ENCODE assay signal across 8 cellular contexts in genomic region chr15:91853501-91853967, GRCh38. TPM values are rescaled to one million over a fixed set of nuclear protein-coding genes. Genes with fewer than 3 reads are reported as not detected.
DNase-seq lines count a peak whose midpoint lies in the region; ATAC-seq and TF ChIP-seq lines count a peak whose summit lies in the region.

TSS of gene SLCO3A1 (plus strand) at chr15:91853708.

- H3K9me3 ChIP-seq in tibial artery: no peaks in the 10 kb centered on the region

- H3K4me3 ChIP-seq in AG09309 (ENCODE audit: control insufficient read depth, low read depth, low read length) (peak within 1 kb of the TSS; percentile 56), tibial artery (peak within 1 kb of the TSS; percentile 83 to 84)

- no peaks in the 10 kb centered on the region for H3K36me3 ChIP-seq in tibial artery

- DNase-seq in AG09309 (ENCODE audit: low read depth) (no peak), RKO (ENCODE audit: low spot score) (peak; percentile 51), globus pallidus (ENCODE audit: low spot score) (peak; percentile 80), omental fat pad (ENCODE audit: low spot score) (no peak), tibial artery (peak; percentile 78 to 87)
- peak in 3 of 4 experiments; percentile 42 to 65 (median 54) for DNase-seq in activated naive CD4-positive, alpha-beta T cell (lab: John Stamatoyannopoulos, UW)

- H3K27ac ChIP-seq in tibial artery: peak within 1 kb of the TSS; percentile 78 to 84

- H3K4me1 ChIP-seq in tibial artery: peaks cover 0 to 41% (median 22%) of the 10 kb centered on the region in 4 donors

- TF ChIP-seq CTCF in AG09309 (IDR thresholded peaks at IDR 0.05; ENCODE audit: control insufficient read depth, insufficient read depth, low read depth, low read length, missing control alignments) (no peak), omental fat pad (IDR thresholded peaks at IDR 0.05) (no peak), tibial artery (IDR thresholded peaks at IDR 0.05) (no peak)

- H3K27me3 ChIP-seq in tibial artery: no peaks in the 10 kb centered on the region

- intact Hi-C loops in tibial artery (cut with DNase I; ENCODE audit: low total_unique reads): loop anchor here (5.0 kb wide), 1 partner anchor 224 kb away; no protein-coding TSS in a partner anchor

- ATAC-seq in GM19043 (IDR thresholded peaks at IDR 0.05; ENCODE audit: low read depth, unreplicated experiment) (peak; percentile 10), HG03354 (IDR thresholded peaks at IDR 0.05; ENCODE audit: poor library complexity, severe bottlenecking, unreplicated experiment) (peak; percentile 22), omental fat pad (ENCODE audit: low FRiP score) (peak; percentile 63)

RNA-seq across cellular contexts. Expression of gene SLCO3A1, which starts in this region (rescaled TPM):
- total RNA-seq in omental fat pad: 10 to 100 TPM; 12.3 to 21.8 (median 14.8) TPM

Comparison
In these comparisons a context has a peak if more than half of its experiments do, and no peak if none do; other contexts are left out.
1. DNase-seq: peak in RKO (single experiment), activated naive CD4-positive, alpha-beta T cell (3 of 4), globus pallidus (single experiment) and tibial artery (2 of 2); none in AG09309 (single experiment) and omental fat pad (single experiment).
2. ATAC-seq: peak in every context shown above with its lines; median percentile 63 in omental fat pad; 22 in HG03354; 10 in GM19043.